8 cellular contexts compared by ENCODE assay signal in the genomic region with DNA sequence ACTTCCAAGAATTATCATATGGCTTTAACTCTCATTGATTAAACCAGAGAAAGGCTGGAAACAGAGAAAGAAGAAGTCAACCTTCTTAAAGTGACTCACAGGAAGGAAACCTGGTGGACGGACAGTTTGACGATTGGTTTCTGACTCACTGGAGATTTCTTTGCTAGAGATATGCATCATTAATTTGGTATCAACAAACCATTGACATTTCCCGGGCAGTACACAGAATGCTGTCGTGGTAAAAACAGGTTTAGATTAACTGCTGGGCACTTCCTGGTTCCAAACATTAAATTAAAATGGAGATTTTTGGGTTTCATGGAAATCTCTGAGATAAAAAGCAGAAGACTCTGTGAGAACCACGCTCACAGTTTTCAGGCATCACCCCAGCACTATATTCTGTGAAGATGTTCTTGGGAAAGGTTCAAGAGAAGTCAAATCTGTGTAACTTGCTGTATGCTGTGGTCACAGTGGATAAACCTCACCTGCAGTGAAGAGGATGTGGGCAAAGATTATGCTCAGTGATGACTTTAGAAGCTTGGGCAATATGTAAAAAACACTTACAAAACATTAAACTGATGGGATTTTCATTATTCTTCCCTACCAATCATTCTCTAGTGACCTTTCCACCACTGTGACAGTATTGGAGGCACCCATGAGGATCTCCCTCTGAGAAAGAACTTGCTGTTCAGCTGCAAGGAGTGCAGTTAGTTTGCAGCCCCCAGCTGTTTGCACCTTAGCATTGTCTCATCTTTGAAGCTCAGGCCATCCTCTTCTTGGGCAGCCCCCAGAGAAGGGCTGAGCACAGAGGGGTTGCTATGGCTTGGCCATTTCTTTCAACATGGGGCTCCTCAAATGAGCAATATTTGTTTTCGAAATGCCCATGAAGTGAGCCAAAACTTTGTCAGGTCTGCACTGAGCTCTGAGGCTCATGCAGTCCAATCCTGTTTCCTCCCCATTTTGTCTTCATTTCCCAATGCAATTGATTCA.
A peak's percentile ranks its signal among the peaks of the same experiment; 100 is the strongest.
DNase-seq lines count a peak whose midpoint lies in the region; ATAC-seq and TF ChIP-seq lines count a peak whose summit lies in the region.

No MANE protein-coding gene starts in this region.

- H3K4me2 ChIP-seq in KMS-11, result no peak overlapping the region

- H3K27me3 ChIP-seq in KMS-11 (ENCODE audit: insufficient read depth, low read depth) (no peaks in the 10 kb centered on the region), lung (ENCODE audit: control insufficient read depth, insufficient read depth) (no peaks in the 10 kb centered on the region), SJCRH30 (no peaks in the 10 kb centered on the region)

- peak; percentile 44 for ATAC-seq in GM21619 (IDR thresholded peaks at IDR 0.05; ENCODE audit: unreplicated experiment)
- ATAC-seq in lung (ENCODE audit: insufficient read depth, low FRiP score), result peak; percentile 31

- H3K9ac ChIP-seq in KMS-11, result no peak overlapping the region

- H3K36me3 ChIP-seq in KMS-11 (ENCODE audit: insufficient read depth) (no peaks in the 10 kb centered on the region), lung (ENCODE audit: control insufficient read depth in 2 of 2, insufficient read depth in 2 of 2, low read length in 2 of 2) (no peaks in the 10 kb centered on the region), SJCRH30 (no peaks in the 10 kb centered on the region)

- no peak overlapping the region for H3K4me3 ChIP-seq in KMS-11 (IDR thresholded peaks at IDR 0.05; ENCODE audit: insufficient read depth, low read depth, low read length)
- H3K4me3 ChIP-seq in lung, result no peak overlapping the region
- H3K4me3 ChIP-seq in SJCRH30, result no peak overlapping the region

- peak; percentile 84 for DNase-seq in EH (ENCODE audit: low read depth)
- DNase-seq in activated T-cell treated with anti-CD3 and anti-CD28 coated beads for 4 hours, result peak; percentile 33
- no peak for DNase-seq in lung (ENCODE audit: low spot score)
- no peak for DNase-seq in SJCRH30
- DNase-seq in cardiac septum (ENCODE audit: low spot score), result no peak
- DNase-seq in NCI-H1694 treated with DMSO at 0.1 percent for 48 hours (lab: John Stamatoyannopoulos, UW), result no peak

- 0 out of 2 replicates have a peak overlapping the region, but pooled peaks have one; percentile 14 for H2AFZ ChIP-seq in KMS-11 (ENCODE audit: low read depth)

- H3K27ac ChIP-seq in KMS-11 (no peak overlapping the region), lung (ENCODE audit: low read depth in 1 of 2, low read length in 1 of 2) (no peak overlapping the region), SJCRH30 (no peak overlapping the region)

- H4K20me1 ChIP-seq in KMS-11 (ENCODE audit: insufficient read depth), result no peaks in the 10 kb centered on the region

- TF ChIP-seq CTCF in KMS-11 (conservative IDR thresholded peaks at IDR 0.05; ENCODE audit: low read depth, low read length) (no peak), lung (IDR thresholded peaks at IDR 0.05; ENCODE audit: control extremely low read depth, extremely low read depth) (no peak)

- H3K79me2 ChIP-seq in KMS-11 (ENCODE audit: insufficient read depth, low read depth), result no peaks in the 10 kb centered on the region

- intact Hi-C loops in cardiac septum (cut with DNase I), result no loop called here

- H3K9me3 ChIP-seq in lung (ENCODE audit: control insufficient read depth in 2 of 2, insufficient read depth in 1 of 2, low read length in 1 of 2) (peaks cover 0 to 1% of the 10 kb centered on the region in 2 donors), SJCRH30 (replicated peaks) (no peaks in the 10 kb centered on the region)

- H3K4me1 ChIP-seq in KMS-11 (ENCODE audit: low read depth, poor library complexity, severe bottlenecking) (peaks cover 7% of the 10 kb centered on the region), lung (ENCODE audit: control insufficient read depth in 2 of 2, insufficient read depth in 2 of 2, low read length in 2 of 2) (peaks cover 0 to 8% of the 10 kb centered on the region in 2 donors), SJCRH30 (no peaks in the 10 kb centered on the region)

- 39 to 59% methylated on average over 6 of the region's 6 CpGs for WGBS in lung, 2 donors

Comparison
In these comparisons a context has a peak if more than half of its experiments do, and no peak if none do; other contexts are left out.
1. DNase-seq: peak in EH (single experiment) and activated T-cell treated with anti-CD3 and anti-CD28 coated beads for 4 hours (single experiment); none in lung (single experiment), SJCRH30 (0 of 2), cardiac septum (single experiment) and NCI-H1694 treated with DMSO at 0.1 percent for 48 hours (single experiment).